ENCODE assay signal across 1 cellular context in genomic region chr14:74301594-74302159, GRCh38.
TF ChIP-seq lines count a peak whose summit lies in the region.

No MANE protein-coding gene starts in this region.

TF ChIP-seq in HCT116, 20 proteins besides CTCF, POLR2A, EP300 and RAD21 (continued from another document):
- TF ChIP-seq FOSL1 (IDR thresholded peaks at IDR 0.05; ENCODE audit: low read depth) (no peak), ELF1 (IDR thresholded peaks at IDR 0.05; ENCODE audit: borderline replicate concordance, low read depth) (no peak), EGR1 (IDR thresholded peaks at IDR 0.05; ENCODE audit: low read depth) (no peak), TCF7L2 (IDR thresholded peaks at IDR 0.05; ENCODE audit: borderline replicate concordance, extremely low read depth, insufficient read depth, insufficient read length) (no peak), SIN3A (IDR thresholded peaks at IDR 0.05; ENCODE audit: low read depth) (no peak)
- TF ChIP-seq, protein P1, sequence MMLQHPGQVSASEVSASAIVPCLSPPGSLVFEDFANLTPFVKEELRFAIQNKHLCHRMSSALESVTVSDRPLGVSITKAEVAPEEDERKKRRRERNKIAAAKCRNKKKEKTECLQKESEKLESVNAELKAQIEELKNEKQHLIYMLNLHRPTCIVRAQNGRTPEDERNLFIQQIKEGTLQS (IDR thresholded peaks at IDR 0.05): no peak
